Comparison of ENCODE assay signal across 15 cellular contexts in genomic region chr12:109621864-109622485, GRCh38. TPM values are rescaled to one million over a fixed set of nuclear protein-coding genes. Genes with fewer than 3 reads are reported as not detected.
A peak's percentile ranks its signal among the peaks of the same experiment; 100 is the strongest.
DNase-seq lines count a peak whose midpoint lies in the region; ATAC-seq, FAIRE-seq and TF ChIP-seq lines count a peak whose summit lies in the region.
"Had no signal": no experiment of that assay in that cellular context is flagged by ENCODE, and none has a peak within 500 bp of the region (broad histone marks: within the 10 kb centered on the region; RNA-seq: fewer than 3 reads in every experiment).

No MANE protein-coding gene starts in this region.

- CTCF ChIA-PET in K562 (lab: Yijun Ruan, JAX; ENCODE audit: low intra/inter-chr PET ratio), result no interaction called here

- no peak for TF ChIP-seq EP300 in K562 (IDR thresholded peaks at IDR 0.05; ENCODE audit: low read length)

- H3K4me3 ChIP-seq in K562, result no peak overlapping the region
- H3K4me3 ChIP-seq in small intestine (ENCODE audit: low read depth in 1 of 2, low read length in 2 of 2), result no peak overlapping the region
- H3K4me3 ChIP-seq in testis, result no peak overlapping the region
- H3K4me3 ChIP-seq: tibial nerve had no signal

- H3K9me3 ChIP-seq in K562 (replicated peaks; ENCODE audit: control insufficient read depth, insufficient read depth, low read depth, low read length), result no peaks in the 10 kb centered on the region
- no peaks in the 10 kb centered on the region for H3K9me3 ChIP-seq in small intestine (ENCODE audit: control insufficient read depth, low read depth)
- no peaks in the 10 kb centered on the region for H3K9me3 ChIP-seq in testis
- H3K9me3 ChIP-seq: tibial nerve had no signal

- peaks cover 3 to 12% (median 11%) of the 10 kb centered on the region in 3 donors for H3K27me3 Mint-ChIP-seq in immature natural killer cell (ENCODE audit: low read depth in 3 of 3)

- TF ChIP-seq CTCF in K562 (IDR thresholded peaks at IDR 0.05 in 2 of 3, conservative IDR thresholded peaks at IDR 0.05 in 1 of 3; ENCODE audit: insufficient read depth in 2 of 3, low read depth in 1 of 3, low read length in 3 of 3), result no peak
- no peak for TF ChIP-seq CTCF in testis (IDR thresholded peaks at IDR 0.05)

- BruUV-seq in K562 (replicated peaks; lab: Mats Ljungman, UMichigan), result no TSS peak

- peak; percentile 61 for DNase-seq in NCI-H1694 treated with DMSO at 0.1 percent for 48 hours (lab: John Stamatoyannopoulos, UW)
- no peak for DNase-seq in NCI-H1694 (lab: John Stamatoyannopoulos, UW)
- DNase-seq in NCI-H2196 (lab: John Stamatoyannopoulos, UW; ENCODE audit: unreplicated experiment), result peak; percentile 43
- DNase-seq in K562 (ENCODE audit: extremely low read depth in 1 of 4, low spot score in 3 of 4), result no peak
- peak; percentile 21 for DNase-seq in small intestine
- no peak for DNase-seq in immature natural killer cell
- DNase-seq in testis, result no peak
- DNase-seq: 8988T; activated CD4-positive, alpha-beta T cell treated with anti-CD3 and anti-CD28 coated beads, Interleukin-2, amount 10 ng/mL, durations not matched to agents 24 days and 14 days; activated T-cell treated with anti-CD3 and anti-CD28 coated beads, Interleukin-2, amount 50 U/mL, for 72 hours; nephron progenitor cell had no signal

- peaks cover 13% of the 10 kb centered on the region; the same call in 1 of the 2 replicates for H4K20me1 ChIP-seq in K562 (replicated peaks; ENCODE audit: control insufficient read depth, insufficient read depth, low read length)

- H3K27ac Mint-ChIP-seq in immature natural killer cell, result peak overlapping the region in 1 of 6 donors; percentile 24
- H3K27ac Mint-ChIP-seq: activated CD4-positive, alpha-beta T cell treated with anti-CD3 and anti-CD28 coated beads, Interleukin-2, amount 10 ng/mL, durations not matched to agents 24 days and 14 days; activated T-cell treated with anti-CD3 and anti-CD28 coated beads, Interleukin-2, amount 50 U/mL, for 72 hours; nephron progenitor cell had no signal

- 4% methylated on average over 22 of the region's 22 CpGs for WGBS in K562 (ENCODE audit: insufficient coverage, low coverage, missing lambda C conversion rate)
- WGBS in small intestine, 3 donors, result 7 to 20% (median 10%) methylated on average over 22 of the region's 22 CpGs
- whole genome bisulfite sequencing in testis, 2 donors, result 67 to 68% methylated on average over 11 to 22 of the region's 22 CpGs

- TF ChIP-seq POLR2A in K562 (conservative IDR thresholded peaks at IDR 0.05) (no peak), testis (IDR thresholded peaks at IDR 0.05) (no peak)

- no peak for TF ChIP-seq RAD21 in K562 (CRISPR knock-in tag; conservative IDR thresholded peaks at IDR 0.05 in 1 of 2, IDR thresholded peaks at IDR 0.05 in 1 of 2)

- intact Hi-C loops in K562 (cut with micrococcal nuclease) (no loop called here), testis (cut with DNase I; ENCODE audit: low total_unique reads) (no loop called here)

- POLR2A ChIA-PET in K562 (lab: Yijun Ruan, JAX), result interaction anchor here (1.6 kb wide), 1 partner anchor 35 kb away, joined by 3 read pairs; no protein-coding TSS in a partner anchor

- H3K4me1 ChIP-seq in K562 (replicated peaks in 1 of 2; ENCODE audit: control insufficient read depth in 2 of 2, insufficient read depth in 2 of 2, low read length in 2 of 2) (peaks cover 0 to 3% of the 10 kb centered on the region in 2 experiments; a peak in 1 of 5 replicates), small intestine (ENCODE audit: control insufficient read depth in 2 of 2, insufficient read depth in 1 of 2, low read depth in 1 of 2, low read length in 1 of 2) (no peaks in the 10 kb centered on the region), testis (no peaks in the 10 kb centered on the region)

- H3K4me3 Mint-ChIP-seq in immature natural killer cell, result no peak overlapping the region
- H3K4me3 Mint-ChIP-seq: activated CD4-positive, alpha-beta T cell treated with anti-CD3 and anti-CD28 coated beads, Interleukin-2, amount 10 ng/mL, durations not matched to agents 24 days and 14 days; activated T-cell treated with anti-CD3 and anti-CD28 coated beads, Interleukin-2, amount 50 U/mL, for 72 hours; nephron progenitor cell had no signal

- H3K36me3 Mint-ChIP-seq in immature natural killer cell, result no peaks in the 10 kb centered on the region

- no peaks in the 10 kb centered on the region for H3K9me1 ChIP-seq in K562 (ENCODE audit: control insufficient read depth, insufficient read depth, low read length)

- H3K4me1 Mint-ChIP-seq in immature natural killer cell, result no peaks in the 10 kb centered on the region
- H3K4me1 Mint-ChIP-seq: activated CD4-positive, alpha-beta T cell treated with anti-CD3 and anti-CD28 coated beads, Interleukin-2, amount 10 ng/mL, durations not matched to agents 24 days and 14 days had no signal

- in situ Hi-C loops in K562 (cut with MboI), result no loop called here

- FAIRE-seq in K562 (lab: Jason Lieb, UNC), result no peak
- FAIRE-seq in small intestine (lab: Jason Lieb, UNC), result no peak
- FAIRE-seq: astrocyte had no signal

- H3K27ac ChIP-seq in K562 (ENCODE audit: extremely low read depth, low read depth, low read length) (no peak overlapping the region), small intestine (ENCODE audit: low read depth in 1 of 2, low read length in 1 of 2) (no peak overlapping the region), testis (no peak overlapping the region)

- H2AFZ ChIP-seq in K562 (ENCODE audit: low read depth, low read length), result no peak overlapping the region

- ATAC-seq in K562, result no peak
- no peak for ATAC-seq in GM21360 (IDR thresholded peaks at IDR 0.05; ENCODE audit: unreplicated experiment)
- ATAC-seq: activated T-cell treated with anti-CD3 and anti-CD28 coated beads, Interleukin-2, amount 50 U/mL, for 72 hours; left lobe of liver had no signal

- no peaks in the 10 kb centered on the region for H3K36me3 ChIP-seq in K562 (ENCODE audit: control insufficient read depth, insufficient read depth, low read length)
- no peaks in the 10 kb centered on the region for H3K36me3 ChIP-seq in small intestine (ENCODE audit: control insufficient read depth in 2 of 2, insufficient read depth in 2 of 2, low read length in 2 of 2)
- no peaks in the 10 kb centered on the region for H3K36me3 ChIP-seq in testis (ENCODE audit: low read depth, missing control alignments)
- H3K36me3 ChIP-seq: tibial nerve had no signal

- no peak overlapping the region for H3K9ac ChIP-seq in K562 (ENCODE audit: insufficient read depth in 1 of 2, low read depth in 2 of 2, low read length in 2 of 2)

- H3K79me2 ChIP-seq in K562 (ENCODE audit: control insufficient read depth, insufficient read depth, low read length), result no peaks in the 10 kb centered on the region

- no peak overlapping the region for H3K4me2 ChIP-seq in K562 (ENCODE audit: insufficient read depth, low read length)

- H3K27me3 ChIP-seq in K562 (ENCODE audit: control insufficient read depth in 2 of 2, insufficient read depth in 2 of 2, low read length in 2 of 2), result peaks cover 27 to 60% of the 10 kb centered on the region in 2 experiments; a peak in 4 of 5 replicates
- H3K27me3 ChIP-seq in small intestine (ENCODE audit: control insufficient read depth in 2 of 2, insufficient read depth in 2 of 2, low read length in 2 of 2), result no peaks in the 10 kb centered on the region
- no peaks in the 10 kb centered on the region for H3K27me3 ChIP-seq in testis

- H3K9me3 Mint-ChIP-seq in immature natural killer cell, result no peaks in the 10 kb centered on the region
- H3K9me3 Mint-ChIP-seq: activated CD4-positive, alpha-beta T cell treated with anti-CD3 and anti-CD28 coated beads, Interleukin-2, amount 10 ng/mL, durations not matched to agents 24 days and 14 days; activated T-cell treated with anti-CD3 and anti-CD28 coated beads, Interleukin-2, amount 50 U/mL, for 72 hours; nephron progenitor cell had no signal

RNA-seq across cellular contexts. Expression of gene MVK, which starts 48.4 kb away (rescaled TPM):
- total RNA-seq in K562 (2011; cell fraction: chromatin; rRNA removed; ENCODE audit: low replicate concordance), result 79.5 and 160 TPM in 2 replicates
- 90.1 and 97.0 TPM in 2 replicates for total RNA-seq in K562 (2011; cell fraction: nucleolus; rRNA removed)
- total RNA-seq in K562 (2011; cell fraction: nucleoplasm; rRNA removed), result 76.8 and 77.1 TPM in 2 replicates
- total RNA-seq in K562 (2014; rRNA removed) (28.5 and 38.9 TPM in 2 replicates), K562 (2014; rRNA removed; fragmentation: Illumina TruSeq; extraction: Trizol) (15.7 and 18.3 TPM in 2 replicates), K562 (2015; rRNA removed; fragmentation: Illumina TruSeq; extraction: Trizol) (18.3 and 18.5 TPM in 2 replicates), K562 (2021) (31.3 and 33.6 TPM in 2 replicates), testis (10 to 100 TPM; 49.8 to 63.1 TPM)
- polyA plus RNA-seq in K562 (2011; rRNA removed) (28.1 and 41.9 TPM in 2 replicates), K562 (2014; fragmentation: Illumina TruSeq; extraction: Trizol) (18.8 and 24.2 TPM in 2 replicates), K562 (2014; fragmentation: Nextera tagmentation; extraction: Ambion mirVana) (1 to 10 TPM in 1 of 2 experiments, under 1 TPM in 1; 0.41 to 1.9 TPM), K562 (2014; rRNA removed) (23.1 and 25.8 TPM in 2 replicates), small intestine (10 to 100 TPM; 15.1 to 36.4 (median 17.0) TPM), immature natural killer cell (1 to 10 TPM; 3.4 to 4.9 (median 4.2) TPM), testis (ENCODE audit: insufficient read depth, low read depth, low replicate concordance) (63.6 TPM)
- polyA plus RNA-seq in K562 (2011; cell fraction: cytosol; rRNA removed), result 36.4 and 59.2 TPM in 2 replicates
- 74.2 and 83.2 TPM in 2 replicates for polyA plus RNA-seq in K562 (2011; cell fraction: nucleus; rRNA removed)
- 27.7 and 36.8 TPM in 2 replicates for polyA plus RNA-seq in K562 (2012)
- 21.8 and 28.3 TPM in 2 replicates for polyA minus RNA-seq in K562 (2011; rRNA and poly(A)+ RNA removed)
- polyA minus RNA-seq in K562 (2011; cell fraction: cytosol; rRNA and poly(A)+ RNA removed), result 13.8 and 21.5 TPM in 2 replicates
- 24.4 and 38.3 TPM in 2 replicates for polyA minus RNA-seq in K562 (2011; cell fraction: nucleus; rRNA and poly(A)+ RNA removed)

RNA-seq across cellular contexts. Expression of gene MMAB, which starts 48.7 kb away (rescaled TPM):
- total RNA-seq in K562 (2011; cell fraction: chromatin; rRNA removed; ENCODE audit: low replicate concordance), result 78.3 and 122 TPM in 2 replicates
- total RNA-seq in K562 (2011; cell fraction: nucleolus; rRNA removed), result 64.2 and 65.9 TPM in 2 replicates
- total RNA-seq in K562 (2011; cell fraction: nucleoplasm; rRNA removed), result 65.3 and 66.3 TPM in 2 replicates
- total RNA-seq in K562 (2014; rRNA removed), result 71.0 and 73.4 TPM in 2 replicates
- 37.5 and 39.5 TPM in 2 replicates for total RNA-seq in K562 (2014; rRNA removed; fragmentation: Illumina TruSeq; extraction: Trizol)
- 53.4 and 56.1 TPM in 2 replicates for total RNA-seq in K562 (2015; rRNA removed; fragmentation: Illumina TruSeq; extraction: Trizol)
- 63.9 and 70.5 TPM in 2 replicates for total RNA-seq in K562 (2021)
- 46.2 and 52.8 TPM in 2 replicates for polyA plus RNA-seq in K562 (2011; rRNA removed)
- polyA plus RNA-seq in K562 (2011; cell fraction: cytosol; rRNA removed), result 45.2 and 45.3 TPM in 2 replicates
- 64.4 and 74.5 TPM in 2 replicates for polyA plus RNA-seq in K562 (2011; cell fraction: nucleus; rRNA removed)
- polyA plus RNA-seq in K562 (2012), result 75.8 and 92.9 TPM in 2 replicates
- 30.6 and 48.2 TPM in 2 replicates for polyA plus RNA-seq in K562 (2014; fragmentation: Illumina TruSeq; extraction: Trizol)
- polyA plus RNA-seq in K562 (2014; fragmentation: Nextera tagmentation; extraction: Ambion mirVana), result 10 to 100 TPM in 1 of 2 experiments, 1 to 10 TPM in 1; 9.5 to 21.1 TPM
- 75.0 and 76.1 TPM in 2 replicates for polyA plus RNA-seq in K562 (2014; rRNA removed)
- polyA minus RNA-seq in K562 (2011; rRNA and poly(A)+ RNA removed), result 37.7 and 38.3 TPM in 2 replicates
- polyA minus RNA-seq in K562 (2011; cell fraction: cytosol; rRNA and poly(A)+ RNA removed), result 19.1 and 29.5 TPM in 2 replicates
- polyA minus RNA-seq in K562 (2011; cell fraction: nucleus; rRNA and poly(A)+ RNA removed), result 18.6 and 31.8 TPM in 2 replicates
- 10 to 100 TPM; 23.9 to 95.9 (median 30.5) TPM for polyA plus RNA-seq in small intestine
- 10 to 100 TPM; 25.6 to 61.6 (median 59.0) TPM for polyA plus RNA-seq in immature natural killer cell
- 10 to 100 TPM; 23.6 to 26.4 TPM for total RNA-seq in testis
- polyA plus RNA-seq in testis (ENCODE audit: insufficient read depth, low read depth, low replicate concordance), result 45.2 TPM

Comparison
In these comparisons a context has a peak if more than half of its experiments do, and no peak if none do; other contexts are left out.
1. DNase-seq: peak in NCI-H1694 treated with DMSO at 0.1 percent for 48 hours (single experiment), NCI-H2196 (single experiment) and small intestine (single experiment); none in NCI-H1694 (single experiment), K562 (0 of 4), immature natural killer cell (0 of 3) and testis (single experiment).